11 cellular contexts compared by ENCODE assay signal in the genomic region with DNA sequence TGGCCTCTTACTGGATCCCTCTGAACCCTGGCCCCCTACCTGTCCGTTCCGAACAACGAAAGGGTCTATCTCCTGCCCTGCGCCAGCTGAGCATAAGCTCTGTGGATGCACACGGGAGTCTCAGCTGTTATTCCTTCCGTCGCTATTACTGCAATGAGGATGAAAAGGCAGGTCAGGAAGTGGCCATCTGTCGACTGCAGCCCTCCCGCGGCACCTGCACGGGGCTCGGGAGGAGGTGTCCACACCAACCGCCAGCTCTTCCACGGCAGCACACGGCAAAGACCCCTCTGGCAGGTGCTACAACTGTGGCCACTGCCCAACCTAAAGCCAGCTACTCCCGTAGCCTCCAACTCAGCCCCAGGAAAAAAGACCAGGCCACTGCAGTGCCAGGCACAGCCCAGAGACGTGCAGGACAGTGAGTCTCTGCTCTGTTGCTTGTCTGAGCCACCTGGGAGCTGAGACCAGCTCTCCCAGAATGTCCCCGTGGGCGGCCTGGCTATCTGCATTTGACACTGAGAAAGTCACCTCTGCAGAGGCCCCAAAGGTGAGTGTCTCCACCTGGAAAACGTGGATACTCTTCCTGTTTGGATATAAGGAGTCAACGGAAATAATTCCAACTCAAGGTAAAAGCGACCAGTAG. TPM values are rescaled to one million over a fixed set of nuclear protein-coding genes. Genes with fewer than 3 reads are reported as not detected.
DNase-seq lines count a peak whose midpoint lies in the region; ATAC-seq and TF ChIP-seq lines count a peak whose summit lies in the region.
"Had no signal": no experiment of that assay in that cellular context is flagged by ENCODE, and none has a peak within 500 bp of the region (broad histone marks: within the 10 kb centered on the region; RNA-seq: fewer than 3 reads in every experiment).

No MANE protein-coding gene starts in this region.

- H3K4me1 ChIP-seq in cardiac muscle cell (ENCODE audit: low read depth) (peaks cover 39% of the 10 kb centered on the region), endodermal cell (ENCODE audit: control insufficient read depth, insufficient read depth, low read length) (peaks cover 20% of the 10 kb centered on the region), upper lobe of right lung (peaks cover 39% of the 10 kb centered on the region)

- no peaks in the 10 kb centered on the region for H3K9me3 Mint-ChIP-seq in endodermal cell
- H3K9me3 Mint-ChIP-seq: activated CD4-positive, alpha-beta memory T cell treated with anti-CD3 and anti-CD28 coated beads for 36 hours had no signal

- H3K27me3 Mint-ChIP-seq in T-helper 17 cell (no peaks in the 10 kb centered on the region), endodermal cell (ENCODE audit: insufficient read depth) (no peaks in the 10 kb centered on the region)
- H3K27me3 Mint-ChIP-seq: activated CD4-positive, alpha-beta memory T cell treated with anti-CD3 and anti-CD28 coated beads for 36 hours had no signal

- H3K27ac Mint-ChIP-seq in T-helper 17 cell (peak overlapping the region; percentile 97), endodermal cell (peak overlapping the region; percentile 66)

- H3K27me3 ChIP-seq in cardiac muscle cell (no peaks in the 10 kb centered on the region), endodermal cell (ENCODE audit: control insufficient read depth, insufficient read depth, low read length, poor library complexity, severe bottlenecking) (no peaks in the 10 kb centered on the region), upper lobe of right lung (no peaks in the 10 kb centered on the region)
- H3K27me3 ChIP-seq: sigmoid colon, tibial nerve had no signal

- TF ChIP-seq CTCF in cardiac muscle cell (IDR thresholded peaks at IDR 0.05; ENCODE audit: low read depth, low read length) (no peak), endodermal cell (conservative IDR thresholded peaks at IDR 0.05) (no peak), upper lobe of right lung (IDR thresholded peaks at IDR 0.05) (no peak)

- no peak for DNase-seq in cardiac muscle cell (ENCODE audit: low read depth in 1 of 2, low spot score in 1 of 2)
- DNase-seq in left cardiac atrium: no peak
- no peak for DNase-seq in T-helper 17 cell
- no peak for DNase-seq in endodermal cell
- DNase-seq in upper lobe of right lung: no peak
- no peak for DNase-seq in stimulated activated CD4-positive, alpha-beta T cell treated with anti-CD3 and anti-CD28 coated beads, Interleukin-4, amount 100 ng/mL, for 1 hour
- DNase-seq in HT-29 (ENCODE audit: low spot score): no peak
- no peak for DNase-seq in stimulated activated CD8-positive, alpha-beta memory T cell treated with anti-CD3 and anti-CD28 coated beads, Interleukin-4, amount 100 ng/mL, for 48 hours
- DNase-seq: sigmoid colon had no signal

- H3K9me3 ChIP-seq in cardiac muscle cell (ENCODE audit: low read depth) (no peaks in the 10 kb centered on the region), T-helper 17 cell (ENCODE audit: control insufficient read depth, low read length, poor library complexity, severe bottlenecking) (no peaks in the 10 kb centered on the region), endodermal cell (ENCODE audit: control insufficient read depth, low read length) (no peaks in the 10 kb centered on the region), upper lobe of right lung (no peaks in the 10 kb centered on the region)
- H3K9me3 ChIP-seq: sigmoid colon, tibial nerve had no signal

- H3K36me3 ChIP-seq in cardiac muscle cell: no peaks in the 10 kb centered on the region
- H3K36me3 ChIP-seq in endodermal cell (ENCODE audit: control insufficient read depth, insufficient read depth, low read length): no peaks in the 10 kb centered on the region
- no peaks in the 10 kb centered on the region for H3K36me3 ChIP-seq in upper lobe of right lung
- H3K36me3 ChIP-seq: sigmoid colon, tibial nerve had no signal

- H3K4me3 ChIP-seq in cardiac muscle cell (no peak overlapping the region), endodermal cell (ENCODE audit: low read length) (no peak overlapping the region), upper lobe of right lung (no peak overlapping the region)
- H3K4me3 ChIP-seq: sigmoid colon had no signal

- intact Hi-C loops in left cardiac atrium (cut with DNase I) (no loop called here), upper lobe of right lung (cut with DNase I) (no loop called here)

- H3K36me3 Mint-ChIP-seq in T-helper 17 cell (ENCODE audit: low read depth): no peaks in the 10 kb centered on the region
- H3K36me3 Mint-ChIP-seq in endodermal cell (ENCODE audit: low read depth): no peaks in the 10 kb centered on the region
- H3K36me3 Mint-ChIP-seq: activated CD4-positive, alpha-beta memory T cell treated with anti-CD3 and anti-CD28 coated beads for 36 hours had no signal

- H3K4me3 Mint-ChIP-seq in T-helper 17 cell: peak overlapping the region; percentile 25
- no peak overlapping the region for H3K4me3 Mint-ChIP-seq in endodermal cell

- H3K9ac ChIP-seq in endodermal cell (ENCODE audit: extremely low read depth, low read length, poor library complexity, severe bottlenecking): no peak overlapping the region

- WGBS in endodermal cell (ENCODE audit: insufficient coverage in 1 of 2, insufficient read length in 1 of 2), 2 experiments: 91 to 93% methylated on average over 14 to 22 of the region's 22 CpGs

- peak overlapping the region; percentile 74 for H3K27ac ChIP-seq in cardiac muscle cell
- H3K27ac ChIP-seq in endodermal cell (ENCODE audit: low read depth, low read length): peak overlapping the region; percentile 51
- H3K27ac ChIP-seq in upper lobe of right lung: peak overlapping the region; percentile 30
- H3K27ac ChIP-seq: sigmoid colon, tibial nerve had no signal

- peaks cover 67% of the 10 kb centered on the region for H3K4me1 Mint-ChIP-seq in T-helper 17 cell
- H3K4me1 Mint-ChIP-seq in endodermal cell: peaks cover 75% of the 10 kb centered on the region

- ATAC-seq in left cardiac atrium (no peak), T-helper 17 cell (no peak), upper lobe of right lung (no peak)

RNA-seq across cellular contexts. Expression of gene CAMSAP1, which starts 19.1 kb away (rescaled TPM):
- total RNA-seq in cardiac muscle cell (47.1 and 64.1 TPM in 2 replicates), left cardiac atrium (10 to 100 TPM; 17.2 to 17.6 TPM), T-helper 17 cell (10 to 100 TPM; 32.6 to 39.3 TPM), endodermal cell (10 to 100 TPM; 40.1 to 43.1 TPM), upper lobe of right lung (26.5 TPM)
- 7.8 and 13.0 TPM in 2 replicates for polyA plus RNA-seq in cardiac muscle cell
- polyA plus RNA-seq in endodermal cell (2013, experiment 1 of 2): 36.8 TPM
- polyA plus RNA-seq in endodermal cell (2013, experiment 2 of 2): 37.7 TPM
- total RNA-seq in HT-29 (2014; rRNA removed; shearing (Covaris generic)): 28.5 and 29.7 TPM in 2 replicates
